ENCODE assay signal across 10 cellular contexts in the genomic region with DNA sequence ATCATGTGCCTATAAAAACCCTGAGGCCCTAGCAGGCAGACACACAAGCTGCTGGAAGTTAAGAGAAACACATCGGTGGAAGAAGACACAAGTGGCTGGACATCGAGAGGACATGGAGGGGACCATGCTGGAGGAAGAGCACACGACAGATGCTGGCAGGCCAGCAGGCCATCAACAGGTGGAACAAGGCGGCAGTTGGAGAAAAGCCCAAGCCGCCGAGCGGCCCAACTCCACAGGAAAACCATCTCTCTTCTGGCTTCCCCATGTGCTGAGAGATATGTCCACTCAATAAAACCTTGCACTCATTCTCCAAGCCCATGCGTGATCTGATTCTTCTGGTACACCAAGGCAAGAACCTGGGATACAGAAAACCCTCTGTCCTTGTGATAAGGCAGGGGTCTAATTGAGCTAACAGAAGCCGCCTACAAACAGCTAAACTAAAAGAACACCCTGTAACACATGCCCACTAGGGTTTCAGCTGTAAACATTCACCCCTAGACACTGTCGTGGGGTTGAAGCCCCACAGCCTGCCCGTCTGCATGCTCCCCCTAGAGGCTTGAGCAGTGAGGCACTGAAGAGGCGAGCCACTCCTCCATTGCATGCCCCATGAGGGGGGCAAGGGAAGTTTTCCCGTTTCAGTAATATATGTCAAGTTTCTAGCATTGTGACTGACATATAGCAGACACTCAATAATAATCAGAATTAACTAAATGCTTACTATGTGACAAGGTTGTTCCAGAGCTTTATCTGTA. TPM values are rescaled to one million over a fixed set of nuclear protein-coding genes. Genes with fewer than 3 reads are reported as not detected.
A peak's percentile ranks its signal among the peaks of the same experiment; 100 is the strongest.
DNase-seq lines count a peak whose midpoint lies in the region; ATAC-seq, FAIRE-seq and TF ChIP-seq lines count a peak whose summit lies in the region.
"Had no signal": no experiment of that assay in that cellular context is flagged by ENCODE, and none has a peak within 500 bp of the region (broad histone marks: within the 10 kb centered on the region; RNA-seq: fewer than 3 reads in every experiment).

No MANE protein-coding gene starts in this region.

- H3K4me3 Mint-ChIP-seq in activated naive CD4-positive, alpha-beta T cell treated with anti-CD3 and anti-CD28 coated beads, Interleukin-2, amount 10 ng/mL, durations not matched to agents 7 days and 5 days = no peak overlapping the region
- no peak overlapping the region for H3K4me3 Mint-ChIP-seq in progenitor cell of endocrine pancreas (ENCODE audit: low read depth)
- H3K4me3 Mint-ChIP-seq: naive thymus-derived CD8-positive, alpha-beta T cell had no signal

- no peaks in the 10 kb centered on the region for H3K36me3 ChIP-seq in upper lobe of right lung

- H3K9me3 ChIP-seq in upper lobe of right lung = no peaks in the 10 kb centered on the region

- peak; percentile 41 for ATAC-seq in HG03469 (IDR thresholded peaks at IDR 0.05; ENCODE audit: unreplicated experiment)
- no peak for ATAC-seq in upper lobe of right lung

- CTCF ChIA-PET in activated naive CD4-positive, alpha-beta T cell treated with anti-CD3 and anti-CD28 coated beads, Interleukin-2, amount 10 ng/mL, durations not matched to agents 7 days and 5 days (lab: Charles Lee) = interaction anchor here (0.9 to 3.7 kb wide), 5 partner anchors 13 to 322 kb away, joined by 3 to 44 read pairs (median 4); no protein-coding TSS in a partner anchor

- no peak for FAIRE-seq in GM12892 (lab: Jason Lieb, UNC)

- TF ChIP-seq CTCF in progenitor cell of endocrine pancreas (IDR thresholded peaks at IDR 0.05; ENCODE audit: unreplicated experiment) (peak; percentile 19), upper lobe of right lung (IDR thresholded peaks at IDR 0.05) (no peak)

- no peak for TF ChIP-seq POLR2A in GM12892 (IDR thresholded peaks at IDR 0.05; ENCODE audit: low read depth, low read length)

- peak; percentile 20 for DNase-seq in SIG-M5 treated with dmso at 0.1 percent for 504 hours (lab: John Stamatoyannopoulos, UW; ENCODE audit: unreplicated experiment)
- DNase-seq in SIG-M5 (lab: John Stamatoyannopoulos, UW) = no peak
- peak; percentile 32 for DNase-seq in activated naive CD4-positive, alpha-beta T cell treated with anti-CD3 and anti-CD28 coated beads, Interleukin-2, amount 10 ng/mL, durations not matched to agents 7 days and 5 days
- DNase-seq in progenitor cell of endocrine pancreas (ENCODE audit: low spot score, unreplicated experiment) = no peak
- DNase-seq in upper lobe of right lung = no peak
- no peak for DNase-seq in GM12892 (ENCODE audit: insufficient read length)
- DNase-seq in activated effector memory CD4-positive, alpha-beta T cell treated with Interleukin-2 at 50 U/mL for 16 hours = no peak

- H3K27me3 ChIP-seq in upper lobe of right lung = no peaks in the 10 kb centered on the region

- no peaks in the 10 kb centered on the region for H3K27me3 Mint-ChIP-seq in activated naive CD4-positive, alpha-beta T cell treated with anti-CD3 and anti-CD28 coated beads, Interleukin-2, amount 10 ng/mL, durations not matched to agents 7 days and 5 days
- peaks cover 14% of the 10 kb centered on the region for H3K27me3 Mint-ChIP-seq in progenitor cell of endocrine pancreas

- intact Hi-C loops in upper lobe of right lung (cut with DNase I) = no loop called here

- H3K4me1 ChIP-seq in upper lobe of right lung = no peaks in the 10 kb centered on the region

- H3K27ac ChIP-seq in upper lobe of right lung = no peak overlapping the region
- H3K27ac ChIP-seq: coronary artery had no signal

- H3K27ac Mint-ChIP-seq in activated naive CD4-positive, alpha-beta T cell treated with anti-CD3 and anti-CD28 coated beads, Interleukin-2, amount 10 ng/mL, durations not matched to agents 7 days and 5 days = no peak overlapping the region
- no peak overlapping the region for H3K27ac Mint-ChIP-seq in progenitor cell of endocrine pancreas

- no peaks in the 10 kb centered on the region for H3K36me3 Mint-ChIP-seq in activated naive CD4-positive, alpha-beta T cell treated with anti-CD3 and anti-CD28 coated beads, Interleukin-2, amount 10 ng/mL, durations not matched to agents 7 days and 5 days
- H3K36me3 Mint-ChIP-seq in progenitor cell of endocrine pancreas (ENCODE audit: insufficient read depth) = no peaks in the 10 kb centered on the region
- H3K36me3 Mint-ChIP-seq: naive thymus-derived CD8-positive, alpha-beta T cell had no signal

- H3K9me3 Mint-ChIP-seq in activated naive CD4-positive, alpha-beta T cell treated with anti-CD3 and anti-CD28 coated beads, Interleukin-2, amount 10 ng/mL, durations not matched to agents 7 days and 5 days = no peaks in the 10 kb centered on the region
- H3K9me3 Mint-ChIP-seq in progenitor cell of endocrine pancreas (ENCODE audit: low read depth) = no peaks in the 10 kb centered on the region
- H3K9me3 Mint-ChIP-seq: naive thymus-derived CD8-positive, alpha-beta T cell had no signal

- no peak overlapping the region for H3K4me3 ChIP-seq in upper lobe of right lung
- H3K4me3 ChIP-seq: coronary artery had no signal

- no peaks in the 10 kb centered on the region for H3K4me1 Mint-ChIP-seq in activated naive CD4-positive, alpha-beta T cell treated with anti-CD3 and anti-CD28 coated beads, Interleukin-2, amount 10 ng/mL, durations not matched to agents 7 days and 5 days
- peaks cover 1% of the 10 kb centered on the region for H3K4me1 Mint-ChIP-seq in progenitor cell of endocrine pancreas (ENCODE audit: low read depth)

RNA-seq across cellular contexts. Expression of gene MMP20, which starts 39.0 kb away (rescaled TPM):
- not detected in 2 replicates for total RNA-seq in progenitor cell of endocrine pancreas
- not detected for total RNA-seq in upper lobe of right lung
- 1.8 TPM for polyA plus RNA-seq in GM12892 (2012; ENCODE audit: missing spikeins)
- total RNA-seq: naive thymus-derived CD8-positive, alpha-beta T cell had no signal
- polyA plus RNA-seq: naive thymus-derived CD8-positive, alpha-beta T cell had no signal

RNA-seq across cellular contexts. Expression of gene MMP27, which starts 41.4 kb away (rescaled TPM):
- total RNA-seq in progenitor cell of endocrine pancreas (not detected in 2 replicates), upper lobe of right lung (not detected)
- not detected for polyA plus RNA-seq in GM12892 (2012; ENCODE audit: missing spikeins)
- total RNA-seq: naive thymus-derived CD8-positive, alpha-beta T cell had no signal
- polyA plus RNA-seq: naive thymus-derived CD8-positive, alpha-beta T cell had no signal

Comparison
In these comparisons a context has a peak if more than half of its experiments do, and no peak if none do; other contexts are left out.
1. DNase-seq: peak in SIG-M5 treated with dmso at 0.1 percent for 504 hours (single experiment) and activated naive CD4-positive, alpha-beta T cell treated with anti-CD3 and anti-CD28 coated beads, Interleukin-2, amount 10 ng/mL, durations not matched to agents 7 days and 5 days (single experiment); none in SIG-M5 (single experiment), progenitor cell of endocrine pancreas (single experiment), upper lobe of right lung (single experiment), GM12892 (single experiment) and activated effector memory CD4-positive, alpha-beta T cell treated with Interleukin-2 at 50 U/mL for 16 hours (single experiment).